Comparison of ENCODE assay signal across 8 cellular contexts in genomic region chr1:115976062-115976899, GRCh38. TPM values are rescaled to one million over a fixed set of nuclear protein-coding genes. Genes with fewer than 3 reads are reported as not detected.
A peak's percentile ranks its signal among the peaks of the same experiment; 100 is the strongest.
DNase-seq lines count a peak whose midpoint lies in the region; ATAC-seq and TF ChIP-seq lines count a peak whose summit lies in the region.

TSS of gene SLC22A15 (plus strand) at chr1:115976513. CDS start at chr1:115976628, 115 bp downstream.

- H3K4me2 ChIP-seq in mesendoderm (ENCODE audit: low read length) = peak within 1 kb of the TSS; percentile 74

- peaks cover 14% of the 10 kb centered on the region for H3K4me1 Mint-ChIP-seq in activated CD4-positive, alpha-beta memory T cell treated with anti-CD3 and anti-CD28 coated beads, Interleukin-2, amount 10 ng/mL, durations not matched to agents 7 days and 5 days
- H3K4me1 Mint-ChIP-seq in stimulated activated naive CD8-positive, alpha-beta T cell treated with anti-CD3 and anti-CD28 coated beads, Interleukin-15, Interleukin-2, amounts not matched to agents 100 ng/mL and 50 ng/mL, for 24 hours (ENCODE audit: low read depth) = peaks cover 4% of the 10 kb centered on the region

- H3K79me1 ChIP-seq in mesendoderm (ENCODE audit: low read length) = peaks cover 6% of the 10 kb centered on the region

- H3K4me3 Mint-ChIP-seq in activated CD4-positive, alpha-beta memory T cell treated with anti-CD3 and anti-CD28 coated beads, Interleukin-2, amount 10 ng/mL, durations not matched to agents 7 days and 5 days = peak within 1 kb of the TSS; percentile 89
- peak within 1 kb of the TSS; percentile 85 for H3K4me3 Mint-ChIP-seq in stimulated activated naive CD8-positive, alpha-beta T cell treated with anti-CD3 and anti-CD28 coated beads, Interleukin-15, Interleukin-2, amounts not matched to agents 100 ng/mL and 50 ng/mL, for 24 hours

- no peak within 1 kb of the TSS for H2AK5ac ChIP-seq in mesendoderm (ENCODE audit: low read length)

- H4K5ac ChIP-seq in mesendoderm (ENCODE audit: low read length) = no peak within 1 kb of the TSS

- ATAC-seq in HG02642 (IDR thresholded peaks at IDR 0.05; ENCODE audit: poor library complexity, unreplicated experiment) = peak; percentile 89

- POLR2A ChIA-PET in activated CD4-positive, alpha-beta memory T cell treated with anti-CD3 and anti-CD28 coated beads, Interleukin-2, amount 10 ng/mL, durations not matched to agents 7 days and 5 days (lab: Charles Lee) = no interaction called here

- CTCF ChIA-PET in activated CD4-positive, alpha-beta memory T cell treated with anti-CD3 and anti-CD28 coated beads, Interleukin-2, amount 10 ng/mL, durations not matched to agents 7 days and 5 days (lab: Charles Lee) = no interaction called here

- no CpG with 5 or more reads among the region's 87 CpGs for WGBS in mesendoderm (ENCODE audit: extremely low coverage, insufficient coverage, low lambda C conversion rate)

- peak within 1 kb of the TSS; percentile 68 for H3K4me3 ChIP-seq in epithelial cell of esophagus (ENCODE audit: low read length)
- H3K4me3 ChIP-seq in mesendoderm (ENCODE audit: low read length) = peak within 1 kb of the TSS; percentile 59

- H3K9me3 Mint-ChIP-seq in activated CD4-positive, alpha-beta memory T cell treated with anti-CD3 and anti-CD28 coated beads, Interleukin-2, amount 10 ng/mL, durations not matched to agents 7 days and 5 days = no peaks in the 10 kb centered on the region
- no peaks in the 10 kb centered on the region for H3K9me3 Mint-ChIP-seq in stimulated activated naive CD8-positive, alpha-beta T cell treated with anti-CD3 and anti-CD28 coated beads, Interleukin-15, Interleukin-2, amounts not matched to agents 100 ng/mL and 50 ng/mL, for 24 hours

- H3K56ac ChIP-seq in mesendoderm (ENCODE audit: low read length) = peak within 1 kb of the TSS; percentile 91

- H2BK15ac ChIP-seq in mesendoderm (replicated peaks; ENCODE audit: low read depth) = no peak within 1 kb of the TSS

- H3K4ac ChIP-seq in mesendoderm (ENCODE audit: low read depth, low read length) = peak within 1 kb of the TSS; percentile 62

- H2BK5ac ChIP-seq in mesendoderm (ENCODE audit: low read length) = no peak within 1 kb of the TSS

- H3K9ac ChIP-seq in mesendoderm (ENCODE audit: low read length) = peak within 1 kb of the TSS; percentile 78

- peaks cover 12% of the 10 kb centered on the region for H3K4me1 ChIP-seq in mesendoderm (ENCODE audit: control insufficient read depth, low read depth, low read length)

- no peaks in the 10 kb centered on the region for H3K27me3 ChIP-seq in mesendoderm (ENCODE audit: insufficient read depth, low read length, poor library complexity)

- peak within 1 kb of the TSS; percentile 7 for H4K8ac ChIP-seq in mesendoderm (ENCODE audit: low read depth, low read length)

- H3K27ac Mint-ChIP-seq in activated CD4-positive, alpha-beta memory T cell treated with anti-CD3 and anti-CD28 coated beads, Interleukin-2, amount 10 ng/mL, durations not matched to agents 7 days and 5 days = peak within 1 kb of the TSS; percentile 67
- peak within 1 kb of the TSS; percentile 1 for H3K27ac Mint-ChIP-seq in stimulated activated naive CD8-positive, alpha-beta T cell treated with anti-CD3 and anti-CD28 coated beads, Interleukin-15, Interleukin-2, amounts not matched to agents 100 ng/mL and 50 ng/mL, for 24 hours

- in situ Hi-C loops in GM13977 (cut with MboI; ENCODE audit: low pct_unique_long_range_greater_than_20kb, low sequenced_read_pairs, unreplicated experiment) = no loop called here

- H3K36me3 Mint-ChIP-seq in activated CD4-positive, alpha-beta memory T cell treated with anti-CD3 and anti-CD28 coated beads, Interleukin-2, amount 10 ng/mL, durations not matched to agents 7 days and 5 days (ENCODE audit: low read depth) = no peaks in the 10 kb centered on the region
- H3K36me3 Mint-ChIP-seq in stimulated activated naive CD8-positive, alpha-beta T cell treated with anti-CD3 and anti-CD28 coated beads, Interleukin-15, Interleukin-2, amounts not matched to agents 100 ng/mL and 50 ng/mL, for 24 hours (ENCODE audit: low read depth) = no peaks in the 10 kb centered on the region

- DNase-seq in 8988T (peak; percentile 41), GM13977 (ENCODE audit: low spot score) (peak; percentile 74), NCI-H2171 (lab: John Stamatoyannopoulos, UW) (peak; percentile 52), epithelial cell of esophagus (ENCODE audit: low read depth) (peak; percentile 55), mesendoderm (peak; percentile 84)
- peak; percentile 61 for DNase-seq in activated CD4-positive, alpha-beta memory T cell treated with anti-CD3 and anti-CD28 coated beads, Interleukin-2, amount 10 ng/mL, durations not matched to agents 7 days and 5 days

- H3K27me3 Mint-ChIP-seq in activated CD4-positive, alpha-beta memory T cell treated with anti-CD3 and anti-CD28 coated beads, Interleukin-2, amount 10 ng/mL, durations not matched to agents 7 days and 5 days = peaks cover 28% of the 10 kb centered on the region
- H3K27me3 Mint-ChIP-seq in stimulated activated naive CD8-positive, alpha-beta T cell treated with anti-CD3 and anti-CD28 coated beads, Interleukin-15, Interleukin-2, amounts not matched to agents 100 ng/mL and 50 ng/mL, for 24 hours = peaks cover 55% of the 10 kb centered on the region

- H3K23ac ChIP-seq in mesendoderm (ENCODE audit: low read length) = no peak within 1 kb of the TSS

- no peaks in the 10 kb centered on the region for H3K36me3 ChIP-seq in mesendoderm (ENCODE audit: control insufficient read depth, insufficient read depth, low read length)

- peak within 1 kb of the TSS; percentile 32 for H2BK120ac ChIP-seq in mesendoderm (ENCODE audit: low read depth, low read length)

- peaks cover 3% of the 10 kb centered on the region for H3K79me2 ChIP-seq in mesendoderm (ENCODE audit: control insufficient read depth, insufficient read depth, low read length)

- TF ChIP-seq CTCF in GM13977 (IDR thresholded peaks at IDR 0.05; ENCODE audit: extremely low read depth, insufficient read depth, missing control alignments) (no peak), epithelial cell of esophagus (IDR thresholded peaks at IDR 0.05; ENCODE audit: insufficient read depth, low read depth, low read length, missing control alignments) (no peak)

- H3K18ac ChIP-seq in mesendoderm (ENCODE audit: low read length) = peak within 1 kb of the TSS; percentile 69

- peak within 1 kb of the TSS; percentile 27 for H3K27ac ChIP-seq in mesendoderm (ENCODE audit: low read depth, low read length)

RNA-seq across cellular contexts. Expression of gene SLC22A15, which starts in this region (rescaled TPM):
- total RNA-seq in activated CD4-positive, alpha-beta memory T cell treated with anti-CD3 and anti-CD28 coated beads, Interleukin-2, amount 10 ng/mL, durations not matched to agents 7 days and 5 days = 1 to 10 TPM; 1.2 to 1.3 TPM
- 1.4 TPM for polyA plus RNA-seq in mesendoderm (2013, experiment 1 of 2)
- 1.6 TPM for polyA plus RNA-seq in mesendoderm (2013, experiment 2 of 2)

Comparison
In these comparisons a context has a peak if more than half of its experiments do, and no peak if none do; other contexts are left out.
1. Peak in every context shown above with its lines: DNase-seq, ATAC-seq, H3K4me3 ChIP-seq and H3K27ac ChIP-seq.